16 cellular contexts compared by ENCODE assay signal in genomic region chrX:82648062-82648461, GRCh38.
DNase-seq lines count a peak whose midpoint lies in the region; ATAC-seq and TF ChIP-seq lines count a peak whose summit lies in the region.
"Had no signal": no experiment of that assay in that cellular context is flagged by ENCODE, and none has a peak within 500 bp of the region (broad histone marks: within the 10 kb centered on the region; RNA-seq: fewer than 3 reads in every experiment).

No MANE protein-coding gene starts in this region.

- no peaks in the 10 kb centered on the region for H3K27me3 ChIP-seq in hepatocyte

- TF ChIP-seq CTCF in VCaP (conservative IDR thresholded peaks at IDR 0.05) (peak; percentile 71), hepatocyte (IDR thresholded peaks at IDR 0.05; ENCODE audit: poor library complexity) (peak; percentile 21)

- no peaks in the 10 kb centered on the region for H3K79me2 ChIP-seq in hepatocyte

- H4K20me1 ChIP-seq in hepatocyte (ENCODE audit: insufficient read depth, poor library complexity, severe bottlenecking), result no peaks in the 10 kb centered on the region

- no peaks in the 10 kb centered on the region for H3K36me3 ChIP-seq in hepatocyte (replicated peaks; ENCODE audit: insufficient read depth, low read depth)

- 80% methylated on average over 2 of the region's 2 CpGs for WGBS in hepatocyte (ENCODE audit: low lambda C conversion rate, missing lambda C conversion rate)

- no peak for ATAC-seq in GM18907 (IDR thresholded peaks at IDR 0.05; ENCODE audit: unreplicated experiment)
- ATAC-seq: activated T-helper 17 cell treated with anti-CD3 and anti-CD28 coated beads, Interleukin-2, amount 50 U/mL, for 72 hours; natural killer cell treated with Interleukin-12 subunit alpha and Interleukin-12 subunit beta and Interleukin-15 and Interleukin-18, amount 100 ng/mL, for 72 hours had no signal

- H3K4me2 ChIP-seq in hepatocyte, result no peak overlapping the region

- H3K4me1 ChIP-seq in hepatocyte (ENCODE audit: insufficient read depth), result no peaks in the 10 kb centered on the region

- no peaks in the 10 kb centered on the region for H3K9me3 ChIP-seq in hepatocyte (ENCODE audit: low read depth)

- in situ Hi-C loops in ACHN (cut with HindIII; ENCODE audit: low pct_ligation_motif_present, low pct_unique_long_range_greater_than_20kb, low sequenced_read_pairs), result no loop called here

- DNase-seq in ACHN (peak; percentile 29), HT1080 (ENCODE audit: low read depth) (peak; percentile 3), hepatocyte (ENCODE audit: low spot score) (no peak), activated gamma-delta T cell treated with Interleukin-2 at 50 U/mL for 16 hours (no peak), NCI-H1436 treated with DMSO at 0.1 percent for 48 hours (lab: John Stamatoyannopoulos, UW) (no peak)
- DNase-seq in stimulated activated naive CD4-positive, alpha-beta T cell treated with Interleukin-2 at 50 U/mL for 16 hours (lab: John Stamatoyannopoulos, UW), result no peak
- DNase-seq: AML-193, H7, NCI-H1694 treated with DMSO at 0.1 percent for 48 hours, NCI-H446 treated with DMSO at 0.1 percent for 48 hours, small intestine had no signal

- H3K27ac ChIP-seq in VCaP (no peak overlapping the region), hepatocyte (no peak overlapping the region)

- H3K9me2 ChIP-seq in hepatocyte (replicated peaks; ENCODE audit: insufficient read depth), result no peaks in the 10 kb centered on the region

- H3K4me3 ChIP-seq in hepatocyte, result no peak overlapping the region
- H3K4me3 ChIP-seq: lung had no signal

- no peak overlapping the region for H2AFZ ChIP-seq in hepatocyte

Comparison
In these comparisons a context has a peak if more than half of its experiments do, and no peak if none do; other contexts are left out.
1. DNase-seq: peak in ACHN (single experiment) and HT1080 (single experiment); none in hepatocyte (single experiment), stimulated activated naive CD4-positive, alpha-beta T cell treated with Interleukin-2 at 50 U/mL for 16 hours (single experiment), activated gamma-delta T cell treated with Interleukin-2 at 50 U/mL for 16 hours (single experiment) and NCI-H1436 treated with DMSO at 0.1 percent for 48 hours (single experiment).